In the genomic region with DNA sequence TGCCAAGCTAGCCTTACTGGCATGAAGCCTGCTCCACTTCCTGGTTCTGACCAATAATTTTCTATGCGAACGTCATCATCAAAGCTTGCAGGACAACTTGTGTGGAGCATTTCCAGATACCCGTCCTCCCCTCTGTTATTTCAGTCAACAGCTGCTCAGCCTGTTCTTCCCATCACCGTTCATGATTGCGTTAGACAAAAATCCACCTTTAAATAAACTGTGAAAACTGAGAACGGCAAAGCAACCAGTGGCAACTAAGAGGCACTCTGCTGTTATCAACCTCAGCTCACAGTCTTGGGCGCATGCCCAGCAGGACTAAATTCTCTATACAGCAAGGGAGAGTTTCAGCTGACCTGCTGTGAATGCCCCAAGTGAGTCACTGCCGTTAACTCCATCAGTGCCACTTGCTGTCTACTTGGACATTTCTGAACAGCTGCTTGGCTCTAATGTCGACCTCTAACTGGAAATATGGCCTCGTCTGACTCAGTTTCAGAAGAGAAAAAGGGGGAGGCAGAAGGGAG, we compare ENCODE assay signal across 8 cellular contexts.
DNase-seq lines count a peak whose midpoint lies in the region; TF ChIP-seq lines count a peak whose summit lies in the region.

No MANE protein-coding gene starts in this region.

- H3F3A ChIP-seq in MM.1S (ENCODE audit: insufficient read depth, low read length): no peaks in the 10 kb centered on the region

- DNase-seq in DMS153 (lab: John Stamatoyannopoulos, UW) (peak; percentile 93), NCI-H2029 (lab: John Stamatoyannopoulos, UW) (peak; percentile 99), astrocyte of the cerebellum (ENCODE audit: low read depth) (peak; percentile 96), iPS-NIHi7 (ENCODE audit: extremely low spot score) (peak; percentile 38), hippocampal formation (lab: John Stamatoyannopoulos, UW) (no peak), MM.1S (no peak)
- no peak for DNase-seq in activated CD8-positive, alpha-beta memory T cell treated with anti-CD3 and anti-CD28 coated beads for 24 hours

- no peak overlapping the region for H2AFZ ChIP-seq in MM.1S (ENCODE audit: low read length)

- H3K9me3 ChIP-seq in skeletal muscle tissue (ENCODE audit: control insufficient read depth in 3 of 3, low read length in 3 of 3) (no peaks in the 10 kb centered on the region), MM.1S (replicated peaks; ENCODE audit: insufficient read depth, low read length) (no peaks in the 10 kb centered on the region)

- H3K36me3 ChIP-seq in skeletal muscle tissue (ENCODE audit: control insufficient read depth in 3 of 3, insufficient read depth in 3 of 3, low read length in 3 of 3) (no peaks in the 10 kb centered on the region), MM.1S (replicated peaks; ENCODE audit: insufficient read depth, low read length) (no peaks in the 10 kb centered on the region)

- H3K9me2 ChIP-seq in MM.1S (replicated peaks; ENCODE audit: insufficient read depth, low read length): no peaks in the 10 kb centered on the region

- H4K20me1 ChIP-seq in MM.1S (ENCODE audit: insufficient read depth, low read length): no peaks in the 10 kb centered on the region

- peak overlapping the region; percentile 8 for H3K4me3 ChIP-seq in astrocyte of the cerebellum (ENCODE audit: low read depth, low read length)
- H3K4me3 ChIP-seq in skeletal muscle tissue (ENCODE audit: low read length in 3 of 3): peak overlapping the region; percentile 23 to 44 (median 26)
- H3K4me3 ChIP-seq in MM.1S (ENCODE audit: low read length): no peak overlapping the region

- in situ Hi-C loops in astrocyte of the cerebellum (cut with HindIII; ENCODE audit: low sequenced_read_pairs): no loop called here

- H3K9ac ChIP-seq in skeletal muscle tissue (ENCODE audit: low read depth in 1 of 3, low read length in 3 of 3) (peak overlapping the region; percentile 34 to 74 (median 55)), MM.1S (ENCODE audit: low read length) (no peak overlapping the region)

- H3K4me2 ChIP-seq in MM.1S (ENCODE audit: low read depth, low read length): no peak overlapping the region

- peak overlapping the region; percentile 96 for H3K27ac ChIP-seq in skeletal muscle tissue (ENCODE audit: low read depth, low read length)
- H3K27ac ChIP-seq in MM.1S (ENCODE audit: low read length): no peak overlapping the region

- H3K79me2 ChIP-seq in MM.1S (ENCODE audit: low read length): no peaks in the 10 kb centered on the region

- H3K27me3 ChIP-seq in skeletal muscle tissue (ENCODE audit: control insufficient read depth in 3 of 3, insufficient read depth in 3 of 3, low read length in 3 of 3): no peaks in the 10 kb centered on the region
- H3K27me3 ChIP-seq in MM.1S (replicated peaks; ENCODE audit: insufficient read depth, low read length): no peaks in the 10 kb centered on the region

- TF ChIP-seq CTCF in astrocyte of the cerebellum (IDR thresholded peaks at IDR 0.05; ENCODE audit: low read depth, low read length, missing control alignments) (no peak), MM.1S (IDR thresholded peaks at IDR 0.05; ENCODE audit: low read length) (no peak)

- peaks cover 18 to 42% (median 32%) of the 10 kb centered on the region in 3 donors for H3K4me1 ChIP-seq in skeletal muscle tissue (ENCODE audit: control insufficient read depth in 3 of 3, insufficient read depth in 3 of 3, low read length in 3 of 3)
- H3K4me1 ChIP-seq in MM.1S (ENCODE audit: low read length): no peaks in the 10 kb centered on the region

Comparison
In these comparisons a context has a peak if more than half of its experiments do, and no peak if none do; other contexts are left out.
1. DNase-seq: peak in DMS153 (single experiment), NCI-H2029 (single experiment), astrocyte of the cerebellum (single experiment) and iPS-NIHi7 (single experiment); none in activated CD8-positive, alpha-beta memory T cell treated with anti-CD3 and anti-CD28 coated beads for 24 hours (single experiment), hippocampal formation (0 of 2) and MM.1S (single experiment).